25 cellular contexts compared by ENCODE assay signal in genomic region chr2:199903111-199903510, GRCh38. TPM values are rescaled to one million over a fixed set of nuclear protein-coding genes. Genes with fewer than 3 reads are reported as not detected.
"Had no signal": no experiment of that assay in that cellular context is flagged by ENCODE, and none has a peak within 500 bp of the region (broad histone marks: within the 10 kb centered on the region; RNA-seq: fewer than 3 reads in every experiment).

No MANE protein-coding gene starts in this region.

- H3K9me3 ChIP-seq: gastroesophageal sphincter, ovary, sigmoid colon, stomach, thyroid gland, upper lobe of left lung, vagina had no signal

- H3K4me3 ChIP-seq: gastroesophageal sphincter, hepatocyte, ovary, sigmoid colon, smooth muscle cell, stomach, thyroid gland, upper lobe of left lung, vagina had no signal

- H3K27me3 ChIP-seq: gastroesophageal sphincter, hepatocyte, ovary, sigmoid colon, stomach, thyroid gland, upper lobe of left lung, vagina had no signal

- DNase-seq: activated CD4-positive, alpha-beta T cell treated with anti-CD3 and anti-CD28 coated beads for 4 hours; activated CD4-positive, alpha-beta T cell treated with anti-CD3 and anti-CD28 coated beads, Interleukin-2, amount 50 U/mL, for 4 hours; activated effector memory CD4-positive, alpha-beta T cell treated with Interleukin-2 at 50 U/mL for 16 hours; activated naive CD4-positive, alpha-beta T cell treated with Interleukin-2 at 50 U/mL for 16 hours; activated T-cell treated with anti-CD3 and anti-CD28 coated beads for 4 hours; activated T-cell treated with anti-CD3 and anti-CD28 coated beads, Interleukin-2, amount 50 U/mL, for 72 hours; anterior cingulate cortex; dermis blood vessel endothelial cell; effector memory CD4-positive, alpha-beta T cell; kidney; left colon; mammary epithelial cell; naive B cell; ovary; retina; sigmoid colon; stimulated activated CD4-positive, alpha-beta T cell treated with anti-CD3 and anti-CD28 coated beads, Interleukin-2, amount 100 ng/mL, for 24 hours; stimulated activated naive B cell treated with anti-CD40 and anti-IgM and Interleukin-4, amounts not matched to agents 10 μg/mL and 1 μg/mL and 100 μg/mL, for 72 hours; stomach; thyroid gland; upper lobe of left lung had no signal

- H3K36me3 ChIP-seq: gastroesophageal sphincter, ovary, sigmoid colon, stomach, thyroid gland, upper lobe of left lung, vagina had no signal

- H3K27ac ChIP-seq: gastroesophageal sphincter, hepatocyte, ovary, sigmoid colon, stomach, thyroid gland, upper lobe of left lung, vagina had no signal

- ATAC-seq: activated T-cell treated with anti-CD3 and anti-CD28 coated beads, Interleukin-2, amount 50 U/mL, for 72 hours; gastroesophageal sphincter; left colon; stimulated activated naive B cell treated with anti-CD40 and anti-IgM and Interleukin-4, amounts not matched to agents 10 μg/mL and 1 μg/mL and 100 μg/mL, for 72 hours had no signal

RNA-seq across cellular contexts. Expression of gene FTCDNL1, which starts 52.1 kb away (rescaled TPM):
- total RNA-seq: smooth muscle cell had no signal
